In genomic region chr18:2853926-2854664, GRCh38 we compare ENCODE assay signal across 1 cellular context.
TF ChIP-seq lines count a peak whose summit lies in the region.

No MANE protein-coding gene starts in this region.

TF ChIP-seq in K562, 482 proteins besides CTCF, POLR2A, EP300 and RAD21 (continued from another document and continues in another):
- TF ChIP-seq TSHZ1 (CRISPR knock-in tag; IDR thresholded peaks at IDR 0.05) (no peak), CUX1 (CRISPR knock-in tag; IDR thresholded peaks at IDR 0.05) (peak; percentile 53; the same call in 1 of the 2 replicates), MAX (CRISPR knock-in tag; IDR thresholded peaks at IDR 0.05) (peak; percentile 61; the same call in 1 of the 2 replicates), TBP (optimal IDR thresholded peaks at IDR 0.05; ENCODE audit: low read depth, low read length) (peak; percentile 51), RBM34 (IDR thresholded peaks at IDR 0.05; ENCODE audit: borderline replicate concordance, insufficient read depth, low read length) (no peak), E2F1 (CRISPR knock-in tag; IDR thresholded peaks at IDR 0.05) (no peak), ZFPM2 (CRISPR knock-in tag; IDR thresholded peaks at IDR 0.05) (no peak), OTX1 (CRISPR knock-in tag; IDR thresholded peaks at IDR 0.05) (no peak), CHD1 (IDR thresholded peaks at IDR 0.05; ENCODE audit: low read length) (no peak), ZZZ3 (IDR thresholded peaks at IDR 0.05) (no peak), LCOR (CRISPR knock-in tag; IDR thresholded peaks at IDR 0.05) (peak; percentile 91), SETDB1 (IDR thresholded peaks at IDR 0.05; ENCODE audit: low read length) (no peak), ERF (CRISPR knock-in tag; IDR thresholded peaks at IDR 0.05) (no peak), MAFK (IDR thresholded peaks at IDR 0.05; ENCODE audit: low read length) (no peak), BRD4 (IDR thresholded peaks at IDR 0.05) (no peak), IFI16 (CRISPR knock-in tag; IDR thresholded peaks at IDR 0.05) (no peak), FOXJ2 (tag; IDR thresholded peaks at IDR 0.05) (peak; percentile 89), ZFP30 (CRISPR knock-in tag; IDR thresholded peaks at IDR 0.05; ENCODE audit: borderline replicate concordance) (no peak), ZNF561 (CRISPR knock-in tag; conservative IDR thresholded peaks at IDR 0.05) (no peak), PML (IDR thresholded peaks at IDR 0.05; ENCODE audit: low read length) (peak; percentile 94), SNIP1 (IDR thresholded peaks at IDR 0.05; ENCODE audit: low read depth) (no peak), ZNF76 (CRISPR knock-in tag; IDR thresholded peaks at IDR 0.05; ENCODE audit: borderline replicate concordance) (no peak), SMAD3 (CRISPR knock-in tag; conservative IDR thresholded peaks at IDR 0.05) (no peak), ZNF347 (CRISPR knock-in tag; IDR thresholded peaks at IDR 0.05; ENCODE audit: low read depth) (no peak), ZNF830 (CRISPR knock-in tag; IDR thresholded peaks at IDR 0.05) (no peak), KLF10 (CRISPR knock-in tag; IDR thresholded peaks at IDR 0.05) (no peak), RBM15 (IDR thresholded peaks at IDR 0.05; ENCODE audit: insufficient read depth, low read length) (no peak), IRF2 (CRISPR knock-in tag; IDR thresholded peaks at IDR 0.05) (no peak), FOXA1 (IDR thresholded peaks at IDR 0.05; ENCODE audit: borderline replicate concordance) (no peak), THAP7 (CRISPR knock-in tag; IDR thresholded peaks at IDR 0.05) (no peak), WHSC1 (IDR thresholded peaks at IDR 0.05; ENCODE audit: low read length) (no peak), MTA2 (IDR thresholded peaks at IDR 0.05; ENCODE audit: low read depth) (peak; percentile 96), CREB3L1 (IDR thresholded peaks at IDR 0.05; ENCODE audit: borderline replicate concordance, low read depth) (no peak), HMGXB4 (CRISPR knock-in tag; IDR thresholded peaks at IDR 0.05) (no peak), LEF1 (IDR thresholded peaks at IDR 0.05) (peak; percentile 96), MEF2A (IDR thresholded peaks at IDR 0.05; ENCODE audit: control insufficient read depth, low read depth, low read length) (0 out of 2 replicates have a peak, but pooled peaks have one; percentile 47), HSF4 (CRISPR knock-in tag; IDR thresholded peaks at IDR 0.05; ENCODE audit: borderline replicate concordance) (no peak), THRA (IDR thresholded peaks at IDR 0.05) (no peak), FIP1L1 (IDR thresholded peaks at IDR 0.05; ENCODE audit: low read depth, low read length, poor library complexity, severe bottlenecking) (no peak), FOXK2 (conservative IDR thresholded peaks at IDR 0.05 in 1 of 2, IDR thresholded peaks at IDR 0.05 in 1 of 2; ENCODE audit: low read depth in 2 of 2) (peak; percentile 40 to 71; a peak in 1 of 4 replicates), ZFP36 (IDR thresholded peaks at IDR 0.05; ENCODE audit: low read depth, low read length, partially characterized antibody) (no peak), ZNF212 (CRISPR knock-in tag; IDR thresholded peaks at IDR 0.05) (no peak), CHAMP1 (IDR thresholded peaks at IDR 0.05) (peak; percentile 81), ZBTB12 (CRISPR knock-in tag; IDR thresholded peaks at IDR 0.05) (no peak), HNRNPK (IDR thresholded peaks at IDR 0.05; ENCODE audit: low read depth, low read length, poor library complexity, severe bottlenecking) (no peak), SIN3B (IDR thresholded peaks at IDR 0.05; ENCODE audit: low read depth) (no peak), U2AF2 (optimal IDR thresholded peaks at IDR 0.05; ENCODE audit: low read depth, low read length) (no peak), POLR2H (tag; IDR thresholded peaks at IDR 0.05; ENCODE audit: low read depth) (no peak), NFE2 (IDR thresholded peaks at IDR 0.05; ENCODE audit: low read depth) (0 out of 2 replicates have a peak, but pooled peaks have one; percentile 3), HEY1 (CRISPR knock-in tag; IDR thresholded peaks at IDR 0.05; ENCODE audit: borderline replicate concordance) (peak; percentile 19; the same call in 1 of the 2 replicates)
